8 cellular contexts compared by ENCODE assay signal in genomic region chr6:88304515-88304914, GRCh38.
"Had no signal": no experiment of that assay in that cellular context is flagged by ENCODE, and none has a peak within 500 bp of the region (broad histone marks: within the 10 kb centered on the region; RNA-seq: fewer than 3 reads in every experiment).

No MANE protein-coding gene starts in this region.

- ATAC-seq: HCT116, HepG2 had no signal

- H3K36me3 Mint-ChIP-seq: IgD-negative memory B cell had no signal

- H3K4me1 Mint-ChIP-seq: IgD-negative memory B cell had no signal

- H3K4me3 Mint-ChIP-seq: HFFc6, IgD-negative memory B cell had no signal

- H3K27me3 Mint-ChIP-seq: IgD-negative memory B cell had no signal

- DNase-seq: GM23248, GOT3, H7, HFFc6, KBM-7 had no signal

- H3K27ac Mint-ChIP-seq: HFFc6, IgD-negative memory B cell had no signal

- H3K4me3 ChIP-seq: GM23248 had no signal
